Comparison of ENCODE assay signal across 9 cellular contexts in the genomic region with DNA sequence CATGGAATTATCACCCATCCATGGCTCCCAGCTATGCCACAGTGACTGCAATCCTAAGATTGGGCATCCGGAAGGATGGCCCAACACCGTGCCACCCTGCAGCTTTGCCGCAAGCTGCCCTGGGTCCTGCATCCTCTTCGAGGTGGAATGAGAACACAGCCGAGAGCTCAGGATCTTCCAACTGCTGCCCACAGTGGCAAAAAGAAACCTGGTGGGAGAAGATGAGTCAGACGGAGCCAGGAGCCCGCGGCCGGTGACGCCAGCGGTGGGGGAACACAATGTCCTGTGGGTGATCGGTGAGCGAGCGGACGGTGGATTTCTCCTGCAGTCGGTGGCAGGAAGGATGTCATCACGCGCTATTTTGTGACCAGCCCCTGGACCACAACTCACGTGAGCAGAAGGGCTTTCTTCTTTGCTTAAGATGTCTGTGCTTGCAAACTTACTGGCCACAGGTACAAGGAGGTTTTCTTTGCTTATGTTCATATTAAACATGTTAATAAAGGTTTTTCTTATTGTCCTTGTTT.
DNase-seq lines count a peak whose midpoint lies in the region; ATAC-seq and TF ChIP-seq lines count a peak whose summit lies in the region.
"Had no signal": no experiment of that assay in that cellular context is flagged by ENCODE, and none has a peak within 500 bp of the region (broad histone marks: within the 10 kb centered on the region; RNA-seq: fewer than 3 reads in every experiment).

No MANE protein-coding gene starts in this region.

- H3K36me3 Mint-ChIP-seq in T-helper 2 cell treated with Interferon-gamma antibody and Interleukin-4, amounts not matched to agents 5 μg/mL and 100 μg/mL, for 36 hours (ENCODE audit: low read depth) = peaks cover 2% of the 10 kb centered on the region

- H3K79me2 ChIP-seq in DND-41 (ENCODE audit: insufficient read depth, low read length) = peaks cover 10% of the 10 kb centered on the region

- H3K4me1 Mint-ChIP-seq in T-helper 2 cell treated with Interferon-gamma antibody and Interleukin-4, amounts not matched to agents 5 μg/mL and 100 μg/mL, for 36 hours (ENCODE audit: low read depth) = peaks cover 65% of the 10 kb centered on the region

- H3K9me3 Mint-ChIP-seq in T-helper 2 cell treated with Interferon-gamma antibody and Interleukin-4, amounts not matched to agents 5 μg/mL and 100 μg/mL, for 36 hours = no peaks in the 10 kb centered on the region

- no peak for TF ChIP-seq CTCF in DND-41 (IDR thresholded peaks at IDR 0.05; ENCODE audit: borderline replicate concordance, extremely low read depth, low read length, poor library complexity, severe bottlenecking)

- peak overlapping the region; percentile 97 for H3K4me3 Mint-ChIP-seq in T-helper 2 cell treated with Interferon-gamma antibody and Interleukin-4, amounts not matched to agents 5 μg/mL and 100 μg/mL, for 36 hours

- no peaks in the 10 kb centered on the region for H3K27me3 ChIP-seq in DND-41 (ENCODE audit: insufficient read depth, low read length, poor library complexity)

- H3K36me3 ChIP-seq in DND-41 (ENCODE audit: insufficient read depth, low read length) = no peaks in the 10 kb centered on the region

- H3K4me1 ChIP-seq in DND-41 (ENCODE audit: insufficient read depth, low read length) = peaks cover 84% of the 10 kb centered on the region

- H3K9me3 ChIP-seq in DND-41 (ENCODE audit: insufficient read depth, low read length, severe bottlenecking) = no peaks in the 10 kb centered on the region

- peak overlapping the region; percentile 88 for H3K4me2 ChIP-seq in DND-41 (ENCODE audit: insufficient read depth, low read length)

- peak overlapping the region; percentile 99 for H3K27ac ChIP-seq in DND-41 (ENCODE audit: low read length)
- H3K27ac ChIP-seq in angular gyrus (ENCODE audit: low read depth, low read length) = peak overlapping the region; percentile 91
- H3K27ac ChIP-seq: SK-N-MC had no signal

- H4K20me1 ChIP-seq in DND-41 (ENCODE audit: insufficient read depth, low read length) = no peaks in the 10 kb centered on the region

- no peaks in the 10 kb centered on the region for H3K27me3 Mint-ChIP-seq in T-helper 2 cell treated with Interferon-gamma antibody and Interleukin-4, amounts not matched to agents 5 μg/mL and 100 μg/mL, for 36 hours (ENCODE audit: low read depth)

- H3K9ac ChIP-seq in DND-41 (ENCODE audit: low read depth, low read length) = peak overlapping the region; percentile 76

- peak overlapping the region; percentile 100 for H3K27ac Mint-ChIP-seq in T-helper 2 cell treated with Interferon-gamma antibody and Interleukin-4, amounts not matched to agents 5 μg/mL and 100 μg/mL, for 36 hours

- peak overlapping the region; percentile 13 to 62; a peak in 3 of 4 replicates for H3K4me3 ChIP-seq in DND-41 (ENCODE audit: low read depth in 1 of 2, low read length in 2 of 2)
- H3K4me3 ChIP-seq: SK-N-MC had no signal

- DNase-seq in DND-41 (peak; percentile 69), HK-2 (ENCODE audit: unreplicated experiment) (peak; percentile 87), kidney tubule cell (ENCODE audit: low spot score) (peak; percentile 88)
- peak; percentile 94 for DNase-seq in T-helper 2 cell treated with Interferon-gamma antibody and Interleukin-4, amounts not matched to agents 5 μg/mL and 100 μg/mL, for 36 hours (ENCODE audit: low spot score)
- peak; percentile 71 to 79 for DNase-seq in stimulated activated CD4-positive, alpha-beta T cell treated with anti-CD3 and anti-CD28 coated beads, Interleukin-4, amount 100 ng/mL, for 4 hours

- ATAC-seq in DND-41 (ENCODE audit: insufficient read depth, low read depth) = no peak
- no peak for ATAC-seq in GM19023 (IDR thresholded peaks at IDR 0.05; ENCODE audit: unreplicated experiment)
- ATAC-seq in HG03025 (IDR thresholded peaks at IDR 0.05; ENCODE audit: low FRiP score, unreplicated experiment) = no peak

- peak overlapping the region; percentile 66 for H2AFZ ChIP-seq in DND-41 (ENCODE audit: low read depth, low read length)
